Comparison of ENCODE assay signal across 11 cellular contexts in the genomic region with DNA sequence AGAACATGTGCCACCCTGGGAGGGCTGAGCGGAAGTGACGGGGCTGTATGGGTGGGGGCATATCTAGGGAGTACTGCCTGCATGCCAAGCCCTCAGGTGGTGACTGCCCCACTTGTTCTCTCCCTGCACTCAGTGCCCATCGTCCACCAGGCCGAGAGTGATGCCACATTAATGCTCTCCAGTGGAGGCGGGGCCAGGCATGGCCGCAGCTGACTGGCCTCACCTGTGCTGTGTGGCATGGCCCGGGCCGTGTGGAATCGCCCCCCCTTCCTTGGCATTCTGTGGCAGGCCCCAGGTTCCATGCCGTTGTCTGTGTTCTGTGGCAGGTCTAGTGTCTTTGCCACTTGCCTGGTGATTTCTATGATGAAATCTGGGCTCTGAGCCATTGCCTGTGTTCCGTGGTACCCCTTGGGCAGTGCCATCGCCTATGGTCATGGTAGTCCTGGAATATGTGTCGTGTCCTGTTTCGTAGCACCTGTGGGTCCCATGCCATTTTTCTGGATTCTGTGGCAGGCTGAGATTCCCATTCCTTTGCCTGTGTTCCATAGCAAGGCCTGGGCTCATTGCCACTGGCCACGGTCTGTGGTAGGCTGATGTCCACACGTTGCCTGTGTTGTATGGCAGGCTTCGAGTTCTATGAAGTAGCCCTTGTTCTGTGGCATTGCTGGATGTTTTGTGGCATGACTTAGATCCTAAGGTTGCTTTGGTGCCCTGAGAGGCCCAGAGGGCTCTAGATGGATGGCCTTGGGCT. TPM values are rescaled to one million over a fixed set of nuclear protein-coding genes. Genes with fewer than 3 reads are reported as not detected.
"Had no signal": no experiment of that assay in that cellular context is flagged by ENCODE, and none has a peak within 500 bp of the region (broad histone marks: within the 10 kb centered on the region; RNA-seq: fewer than 3 reads in every experiment).

No MANE protein-coding gene starts in this region.

- H3K27me3 ChIP-seq: cardiac muscle cell, thyroid gland, uterus had no signal

- H3K36me3 ChIP-seq: thyroid gland, uterus had no signal

- H3K4me3 ChIP-seq: cardiac muscle cell, coronary artery, thyroid gland, uterus had no signal

- H3K4me1 ChIP-seq: thyroid gland had no signal

- DNase-seq: activated CD4-positive, alpha-beta memory T cell treated with anti-CD3 and anti-CD28 coated beads, Interleukin-2, amount 10 ng/mL, durations not matched to agents 7 days and 5 days; activated CD8-positive, alpha-beta memory T cell treated with anti-CD3 and anti-CD28 coated beads, Interleukin-2, amount 50 U/mL, for 4 hours; effector CD8-positive, alpha-beta T cell; mesenchymal stem cell; stimulated activated CD4-positive, alpha-beta T cell treated with anti-CD3 and anti-CD28 coated beads, Interleukin-2, amount 100 ng/mL, for 48 hours; T1000; thyroid gland had no signal

- H3K9me3 ChIP-seq: thyroid gland, uterus had no signal

- H3K27ac ChIP-seq: cardiac muscle cell, thyroid gland, uterus, VCaP had no signal

RNA-seq across cellular contexts. Expression of gene FLNC, which starts 8.9 kb away (rescaled TPM):
- total RNA-seq: activated CD4-positive, alpha-beta memory T cell treated with anti-CD3 and anti-CD28 coated beads, Interleukin-2, amount 10 ng/mL, durations not matched to agents 7 days and 5 days had no signal
